ENCODE assay signal across 9 cellular contexts in the genomic region with DNA sequence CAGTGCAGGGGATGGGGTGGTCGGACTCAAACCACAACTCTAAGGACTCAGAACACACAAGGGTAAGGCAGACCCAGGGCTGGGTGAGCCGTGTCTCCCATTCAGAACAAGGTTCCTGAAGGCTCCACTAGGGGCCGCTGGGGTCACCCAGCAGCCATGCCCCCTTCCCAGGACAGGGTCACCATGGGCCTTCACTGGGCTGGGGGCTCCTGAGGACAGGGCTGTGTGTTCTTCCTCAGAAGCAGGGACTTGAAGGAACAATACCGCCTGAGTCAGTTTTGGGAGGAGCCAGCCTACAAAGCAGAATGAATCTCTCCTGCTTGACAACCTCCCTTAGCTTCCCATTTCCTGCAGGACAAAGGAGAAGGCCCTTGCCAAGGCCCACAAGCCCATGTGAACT. TPM values are rescaled to one million over a fixed set of nuclear protein-coding genes. Genes with fewer than 3 reads are reported as not detected.
DNase-seq lines count a peak whose midpoint lies in the region; ATAC-seq and TF ChIP-seq lines count a peak whose summit lies in the region.
"Had no signal": no experiment of that assay in that cellular context is flagged by ENCODE, and none has a peak within 500 bp of the region (broad histone marks: within the 10 kb centered on the region; RNA-seq: fewer than 3 reads in every experiment).

No MANE protein-coding gene starts in this region.

- WGBS in heart right ventricle, 2 donors: 53 to 65% methylated on average over 4 of the region's 4 CpGs

- H3K36me3 ChIP-seq in heart right ventricle (no peaks in the 10 kb centered on the region), right atrium auricular region (no peaks in the 10 kb centered on the region)

- H3K9me3 ChIP-seq in heart right ventricle: no peaks in the 10 kb centered on the region
- no peaks in the 10 kb centered on the region for H3K9me3 ChIP-seq in right atrium auricular region

- no peaks in the 10 kb centered on the region for H3K9me3 Mint-ChIP-seq in type B pancreatic cell

- H3K27me3 ChIP-seq in heart right ventricle (peaks cover 0 to 10% (median 3%) of the 10 kb centered on the region in 7 donors), right atrium auricular region (no peaks in the 10 kb centered on the region)

- DNase-seq in heart right ventricle: no peak
- no peak for DNase-seq in right atrium auricular region (ENCODE audit: low spot score)
- DNase-seq in SK-N-DZ (ENCODE audit: low spot score): peak; percentile 22
- peak; percentile 31 for DNase-seq in germinal center (ENCODE audit: low spot score)
- DNase-seq in type B pancreatic cell (ENCODE audit: extremely low spot score, unreplicated experiment): no peak
- DNase-seq: SHP77 had no signal

- H3K27ac ChIP-seq in heart right ventricle (no peak overlapping the region), right atrium auricular region (no peak overlapping the region)

- ATAC-seq in heart right ventricle (peak in 5 of 8 donors; percentile 23 to 75 (median 63)), GM19467 (IDR thresholded peaks at IDR 0.05; ENCODE audit: unreplicated experiment) (no peak), HG02678 (IDR thresholded peaks at IDR 0.05; ENCODE audit: unreplicated experiment) (no peak), HG02642 (IDR thresholded peaks at IDR 0.05; ENCODE audit: poor library complexity, unreplicated experiment) (no peak)

- H3K4me1 ChIP-seq in heart right ventricle: peaks cover 0 to 24% (median 5%) of the 10 kb centered on the region in 9 donors
- peaks cover 0 to 13% of the 10 kb centered on the region in 2 donors for H3K4me1 ChIP-seq in right atrium auricular region

- intact Hi-C loops in heart right ventricle (cut with DNase I): no loop called here

- H3K4me3 ChIP-seq in heart right ventricle (no peak overlapping the region), right atrium auricular region (no peak overlapping the region)

- peaks cover 8% of the 10 kb centered on the region for H3K27me3 Mint-ChIP-seq in type B pancreatic cell

- H3K4me3 Mint-ChIP-seq in type B pancreatic cell: no peak overlapping the region

- H3K36me3 Mint-ChIP-seq in type B pancreatic cell: no peaks in the 10 kb centered on the region

- H3K27ac Mint-ChIP-seq in type B pancreatic cell: no peak overlapping the region

- peaks cover 8% of the 10 kb centered on the region for H3K4me1 Mint-ChIP-seq in type B pancreatic cell (ENCODE audit: unreplicated experiment)

- TF ChIP-seq CTCF in heart right ventricle (IDR thresholded peaks at IDR 0.05) (peak in 6 of 9 donors; percentile 27 to 56 (median 36)), right atrium auricular region (IDR thresholded peaks at IDR 0.05) (no peak), type B pancreatic cell (conservative IDR thresholded peaks at IDR 0.05) (peak; percentile 63)

RNA-seq across cellular contexts. Expression of gene RIMS3, which starts 15.4 kb away (rescaled TPM):
- 1 to 10 TPM in 3 of 10 donors, under 1 TPM in 7; 0.34 to 2.0 (median 0.79) TPM for total RNA-seq in heart right ventricle
- under 1 TPM; 0.14 to 0.22 TPM for polyA plus RNA-seq in heart right ventricle
- 1 to 10 TPM; 1.4 to 5.5 TPM for total RNA-seq in right atrium auricular region
- 60.3 and 81.1 TPM in 2 replicates for polyA plus RNA-seq in SK-N-DZ (2014; cell fraction: cytosol; rRNA removed)
- polyA plus RNA-seq in SK-N-DZ (2014; cell fraction: nucleus; rRNA removed): 102 and 112 TPM in 2 replicates
- total RNA-seq in type B pancreatic cell (ENCODE audit: low replicate concordance): 2.0 and 4.2 TPM in 2 replicates

RNA-seq across cellular contexts. Expression of gene NFYC, which starts 41.4 kb away (rescaled TPM):
- total RNA-seq in heart right ventricle: 10 to 100 TPM; 56.1 to 84.7 (median 73.1) TPM
- polyA plus RNA-seq in heart right ventricle: 10 to 100 TPM; 49.9 to 55.8 TPM
- 10 to 100 TPM; 57.0 to 75.1 TPM for total RNA-seq in right atrium auricular region
- 30.5 and 44.8 TPM in 2 replicates for polyA plus RNA-seq in SK-N-DZ (2014; cell fraction: cytosol; rRNA removed)
- polyA plus RNA-seq in SK-N-DZ (2014; cell fraction: nucleus; rRNA removed): 22.8 and 36.0 TPM in 2 replicates
- total RNA-seq in type B pancreatic cell (ENCODE audit: low replicate concordance): 70.0 and 71.3 TPM in 2 replicates

Comparison
In these comparisons a context has a peak if more than half of its experiments do, and no peak if none do; other contexts are left out.
1. CTCF ChIP-seq: peak in heart right ventricle (6 of 9) and type B pancreatic cell (single experiment); none in right atrium auricular region (0 of 2).
2. ATAC-seq: peak in heart right ventricle (5 of 8); none in GM19467 (single experiment), HG02678 (single experiment) and HG02642 (single experiment).
3. DNase-seq: peak in SK-N-DZ (single experiment) and germinal center (single experiment); none in heart right ventricle (0 of 2), right atrium auricular region (single experiment) and type B pancreatic cell (single experiment).